ENCODE assay signal across 1 cellular context in the genomic region with DNA sequence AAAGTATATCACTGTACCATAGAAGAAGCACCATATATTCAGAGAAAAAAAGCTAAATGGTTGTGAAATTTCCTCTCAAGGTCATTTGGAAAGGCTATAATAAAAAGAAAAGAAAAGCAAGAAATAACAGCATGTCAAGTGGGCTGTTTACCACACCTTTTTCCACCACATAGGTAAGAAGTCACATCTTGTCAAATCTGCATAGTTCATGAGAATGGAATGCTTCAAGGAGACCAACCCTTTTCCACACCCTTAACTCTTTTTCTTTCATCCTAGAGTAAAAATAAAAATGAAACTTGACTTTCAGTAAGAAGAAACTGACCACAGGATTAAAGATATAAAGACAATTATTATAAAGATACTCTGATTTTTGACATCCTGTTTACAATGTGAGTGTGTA.
TF ChIP-seq lines count a peak whose summit lies in the region.

No MANE protein-coding gene starts in this region.

TF ChIP-seq in A549, 52 proteins besides CTCF, POLR2A, EP300 and RAD21 (continued from another document):
- TF ChIP-seq NPAS2 (CRISPR knock-in tag; IDR thresholded peaks at IDR 0.05; ENCODE audit: borderline replicate concordance) (no peak), E2F6 (IDR thresholded peaks at IDR 0.05; ENCODE audit: borderline replicate concordance, low read depth) (no peak)
